ENCODE assay signal across 23 cellular contexts in genomic region chr6:152459245-152459644, GRCh38.
"Had no signal": no experiment of that assay in that cellular context is flagged by ENCODE, and none has a peak within 500 bp of the region (broad histone marks: within the 10 kb centered on the region; RNA-seq: fewer than 3 reads in every experiment).

No MANE protein-coding gene starts in this region.

- H3K4me3 ChIP-seq: adrenal gland, ascending aorta, lower lobe of right lung, mucosa of descending colon, neural progenitor cell, sigmoid colon, thyroid gland, upper lobe of right lung had no signal

- H3K36me3 ChIP-seq: adrenal gland, ascending aorta, brain microvascular endothelial cell, neural progenitor cell, thyroid gland, upper lobe of right lung had no signal

- H3K4me1 ChIP-seq: adrenal gland, ascending aorta, lower lobe of right lung, neural progenitor cell, sigmoid colon, thyroid gland, upper lobe of right lung had no signal

- H3K27me3 ChIP-seq: adrenal gland, ascending aorta, brain microvascular endothelial cell, neural progenitor cell, sigmoid colon, thyroid gland, upper lobe of right lung had no signal

- ATAC-seq: activated T-cell treated with anti-CD3 and anti-CD28 coated beads, Interleukin-2, amount 50 U/mL, for 4 hours; esophagus mucosa; left lobe of liver; lower lobe of right lung; mucosa of descending colon; naive thymus-derived CD4-positive, alpha-beta T cell; upper lobe of right lung had no signal

- H3K9ac ChIP-seq: neural progenitor cell had no signal

- DNase-seq: activated CD4-positive, alpha-beta T cell treated with anti-CD3 and anti-CD28 coated beads for 4 hours; activated CD4-positive, alpha-beta T cell treated with anti-CD3 and anti-CD28 coated beads, Interleukin-2, amount 50 U/mL, for 48 hours; activated CD4-positive, CD25-positive, alpha-beta regulatory T cell; activated CD8-positive, alpha-beta memory T cell treated with anti-CD3 and anti-CD28 coated beads, Interleukin-2, amount 50 U/mL, for 48 hours; activated naive CD4-positive, alpha-beta T cell; activated T-cell treated with anti-CD3 and anti-CD28 coated beads, Interleukin-2, amount 50 U/mL, for 4 hours; adrenal gland; effector memory CD4-positive, alpha-beta T cell; kidney; lower lobe of right lung; mesendoderm; mucosa of descending colon; naive thymus-derived CD4-positive, alpha-beta T cell; retina; sigmoid colon; substantia nigra; thyroid gland; upper lobe of right lung had no signal

- H3K27ac ChIP-seq: adrenal gland, ascending aorta, brain microvascular endothelial cell, lower lobe of right lung, neural progenitor cell, sigmoid colon, thyroid gland, upper lobe of right lung had no signal

- H2AFZ ChIP-seq: neural progenitor cell had no signal

- FAIRE-seq: kidney had no signal

- H3K9me3 ChIP-seq: adrenal gland, ascending aorta, lower lobe of right lung, mucosa of descending colon, sigmoid colon, thyroid gland, upper lobe of right lung had no signal

- H3K4me2 ChIP-seq: neural progenitor cell had no signal
